9 cellular contexts compared by ENCODE assay signal in genomic region chr12:121241203-121241970, GRCh38. TPM values are rescaled to one million over a fixed set of nuclear protein-coding genes. Genes with fewer than 3 reads are reported as not detected.
A peak's percentile ranks its signal among the peaks of the same experiment; 100 is the strongest.
DNase-seq lines count a peak whose midpoint lies in the region; ATAC-seq and TF ChIP-seq lines count a peak whose summit lies in the region.
"Had no signal": no experiment of that assay in that cellular context is flagged by ENCODE, and none has a peak within 500 bp of the region (broad histone marks: within the 10 kb centered on the region; RNA-seq: fewer than 3 reads in every experiment).

No MANE protein-coding gene starts in this region.

- H3K9me3 Mint-ChIP-seq in activated naive CD8-positive, alpha-beta T cell treated with anti-CD3 and anti-CD28 coated beads, Interleukin-2, amount 50 U/mL, for 24 hours = no peaks in the 10 kb centered on the region
- H3K9me3 Mint-ChIP-seq in natural killer cell treated with Interleukin-12 subunit alpha and Interleukin-12 subunit beta and Interleukin-15 and Interleukin-18, amount 100 ng/mL, for 72 hours = no peaks in the 10 kb centered on the region

- H3K27ac ChIP-seq in heart left ventricle (peak overlapping the region in 10 of 12 donors; percentile 15 to 74 (median 47)), vagina (peak overlapping the region; percentile 83)

- H3K27me3 ChIP-seq in heart left ventricle = no peaks in the 10 kb centered on the region
- no peaks in the 10 kb centered on the region for H3K27me3 ChIP-seq in vagina

- TF ChIP-seq POLR2A in heart left ventricle (IDR thresholded peaks at IDR 0.05) (no peak), vagina (IDR thresholded peaks at IDR 0.05) (no peak)

- H3K27ac Mint-ChIP-seq in activated naive CD8-positive, alpha-beta T cell treated with anti-CD3 and anti-CD28 coated beads, Interleukin-2, amount 50 U/mL, for 24 hours = peak overlapping the region; percentile 89
- H3K27ac Mint-ChIP-seq in natural killer cell treated with Interleukin-12 subunit alpha and Interleukin-12 subunit beta and Interleukin-15 and Interleukin-18, amount 100 ng/mL, for 72 hours = peak overlapping the region; percentile 73 to 92

- no peak for TF ChIP-seq CTCF in heart left ventricle (IDR thresholded peaks at IDR 0.05)
- no peak for TF ChIP-seq CTCF in vagina (IDR thresholded peaks at IDR 0.05)

- H3K4me3 ChIP-seq in heart left ventricle (peak overlapping the region in 5 of 12 donors; percentile 28 to 47 (median 40)), vagina (peak overlapping the region; percentile 33 to 44)

- H3K36me3 Mint-ChIP-seq in activated naive CD8-positive, alpha-beta T cell treated with anti-CD3 and anti-CD28 coated beads, Interleukin-2, amount 50 U/mL, for 24 hours (ENCODE audit: low read depth) = peaks cover 23% of the 10 kb centered on the region
- no peaks in the 10 kb centered on the region for H3K36me3 Mint-ChIP-seq in natural killer cell treated with Interleukin-12 subunit alpha and Interleukin-12 subunit beta and Interleukin-15 and Interleukin-18, amount 100 ng/mL, for 72 hours

- intact Hi-C loops in heart left ventricle (cut with DNase I) (no loop called here), cardiac septum (cut with DNase I) (no loop called here), vagina (cut with DNase I) (loop anchor here (5.0 kb wide), 1 partner anchor 51 kb away; no protein-coding TSS in a partner anchor)

- H3K36me3 ChIP-seq in heart left ventricle (peaks cover 0 to 53% (median 38%) of the 10 kb centered on the region in 9 donors), vagina (peaks cover 0 to 17% of the 10 kb centered on the region in 2 donors)

- H3K4me1 ChIP-seq in heart left ventricle (peaks cover 0 to 43% (median 0%) of the 10 kb centered on the region in 12 donors), vagina (peaks cover 24% of the 10 kb centered on the region)

- peaks cover 38% of the 10 kb centered on the region for H3K4me1 Mint-ChIP-seq in activated naive CD8-positive, alpha-beta T cell treated with anti-CD3 and anti-CD28 coated beads, Interleukin-2, amount 50 U/mL, for 24 hours
- peaks cover 24 to 28% of the 10 kb centered on the region in 2 donors for H3K4me1 Mint-ChIP-seq in natural killer cell treated with Interleukin-12 subunit alpha and Interleukin-12 subunit beta and Interleukin-15 and Interleukin-18, amount 100 ng/mL, for 72 hours (ENCODE audit: low read depth in 2 of 2)

- H3K4me3 Mint-ChIP-seq in activated naive CD8-positive, alpha-beta T cell treated with anti-CD3 and anti-CD28 coated beads, Interleukin-2, amount 50 U/mL, for 24 hours = peak overlapping the region; percentile 59
- H3K4me3 Mint-ChIP-seq in natural killer cell treated with Interleukin-12 subunit alpha and Interleukin-12 subunit beta and Interleukin-15 and Interleukin-18, amount 100 ng/mL, for 72 hours = peak overlapping the region; percentile 73

- WGBS in heart left ventricle, 4 donors = 76 to 90% (median 81%) methylated on average over 14 to 15 of the region's 15 CpGs

- DNase-seq in heart left ventricle (no peak), cardiac septum (ENCODE audit: low spot score) (no peak), vagina (ENCODE audit: extremely low spot score in 2 of 2) (no peak), 8988T (no peak)
- DNase-seq in activated naive CD8-positive, alpha-beta T cell treated with anti-CD3 and anti-CD28 coated beads, Interleukin-2, amount 50 U/mL, for 24 hours = no peak
- no peak for DNase-seq in natural killer cell treated with Interleukin-12 subunit alpha and Interleukin-12 subunit beta and Interleukin-15 and Interleukin-18, amount 100 ng/mL, for 72 hours (ENCODE audit: low spot score)
- DNase-seq: NCI-H1092 treated with DMSO at 0.1 percent for 48 hours had no signal

- no peaks in the 10 kb centered on the region for H3K27me3 Mint-ChIP-seq in activated naive CD8-positive, alpha-beta T cell treated with anti-CD3 and anti-CD28 coated beads, Interleukin-2, amount 50 U/mL, for 24 hours
- H3K27me3 Mint-ChIP-seq in natural killer cell treated with Interleukin-12 subunit alpha and Interleukin-12 subunit beta and Interleukin-15 and Interleukin-18, amount 100 ng/mL, for 72 hours = no peaks in the 10 kb centered on the region

- peak in 1 of 4 donors; percentile 18 for ATAC-seq in heart left ventricle
- no peak for ATAC-seq in activated naive CD8-positive, alpha-beta T cell treated with anti-CD3 and anti-CD28 coated beads, Interleukin-2, amount 50 U/mL, for 24 hours
- ATAC-seq in natural killer cell treated with Interleukin-12 subunit alpha and Interleukin-12 subunit beta and Interleukin-15 and Interleukin-18, amount 100 ng/mL, for 72 hours = no peak
- ATAC-seq in GM21390 (IDR thresholded peaks at IDR 0.05; ENCODE audit: unreplicated experiment) = no peak
- no peak for ATAC-seq in GM21825 (IDR thresholded peaks at IDR 0.05; ENCODE audit: unreplicated experiment)

- H3K9me3 ChIP-seq in heart left ventricle = no peaks in the 10 kb centered on the region
- no peaks in the 10 kb centered on the region for H3K9me3 ChIP-seq in vagina

RNA-seq across cellular contexts. Expression of gene P2RX4, which starts 31.5 kb away (rescaled TPM):
- 10 to 100 TPM in 4 of 9 donors, 1 to 10 TPM in 5; 3.2 to 27.4 (median 7.7) TPM for total RNA-seq in heart left ventricle
- 1 to 10 TPM; 4.0 to 5.3 TPM for polyA plus RNA-seq in heart left ventricle
- 6.4 TPM for total RNA-seq in cardiac septum
- total RNA-seq in natural killer cell treated with Interleukin-12 subunit alpha and Interleukin-12 subunit beta and Interleukin-15 and Interleukin-18, amount 100 ng/mL, for 72 hours = 10 to 100 TPM; 39.8 to 46.6 TPM
- 26.5 TPM for total RNA-seq in vagina

RNA-seq across cellular contexts. Expression of gene CAMKK2, which starts 55.1 kb away (rescaled TPM):
- 10 to 100 TPM; 12.5 to 28.2 (median 16.0) TPM for total RNA-seq in heart left ventricle
- 10 to 100 TPM in 1 of 2 donors, 1 to 10 TPM in 1; 7.4 to 19.5 TPM for polyA plus RNA-seq in heart left ventricle
- 17.8 TPM for total RNA-seq in cardiac septum
- 10 to 100 TPM; 24.7 to 48.4 TPM for total RNA-seq in natural killer cell treated with Interleukin-12 subunit alpha and Interleukin-12 subunit beta and Interleukin-15 and Interleukin-18, amount 100 ng/mL, for 72 hours
- 32.7 TPM for total RNA-seq in vagina
